In the genomic region with DNA sequence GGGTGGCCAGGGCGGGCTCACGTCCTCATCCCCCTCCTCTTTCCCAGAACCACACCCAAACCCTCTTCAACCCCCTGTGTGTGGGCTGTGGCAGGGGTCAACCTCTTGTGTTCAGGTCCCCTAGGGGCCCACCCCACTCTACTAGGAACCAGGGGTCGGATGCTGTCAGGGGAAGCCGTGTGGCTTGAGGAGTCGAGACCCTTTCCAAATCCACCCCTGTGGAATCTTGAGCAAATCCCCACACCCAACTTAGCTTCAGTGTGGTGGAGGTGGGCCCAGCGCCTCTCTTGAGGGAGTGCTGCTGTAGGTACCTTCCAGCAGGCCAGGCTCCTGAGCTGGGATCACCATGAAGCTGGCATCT, we compare ENCODE assay signal across 10 cellular contexts.
A peak's percentile ranks its signal among the peaks of the same experiment; 100 is the strongest.
DNase-seq lines count a peak whose midpoint lies in the region; ATAC-seq, FAIRE-seq and TF ChIP-seq lines count a peak whose summit lies in the region.
"Had no signal": no experiment of that assay in that cellular context is flagged by ENCODE, and none has a peak within 500 bp of the region (broad histone marks: within the 10 kb centered on the region; RNA-seq: fewer than 3 reads in every experiment).

No MANE protein-coding gene starts in this region.

- H3K4me3 ChIP-seq in CD8-positive, alpha-beta memory T cell (ENCODE audit: low read length) = peak overlapping the region; percentile 73
- H3K4me3 ChIP-seq in IMR-90 (ENCODE audit: insufficient read depth, low read depth, low read length) (no peak overlapping the region), GM12878 (peak overlapping the region; percentile 65; the same call in 1 of the 2 replicates), small intestine (ENCODE audit: low read depth in 1 of 2, low read length in 2 of 2) (no peak overlapping the region), transverse colon (peak overlapping the region in 1 of 4 donors; percentile 43)

- no TSS peak for BruUV-seq in IMR-90 (replicated peaks; lab: Mats Ljungman, UMichigan)
- no TSS peak for BruUV-seq in GM12878 (replicated peaks; lab: Mats Ljungman, UMichigan)

- TF ChIP-seq RAD21 in IMR-90 (IDR thresholded peaks at IDR 0.05; ENCODE audit: low read length) = no peak
- TF ChIP-seq RAD21 in GM12878 (IDR thresholded peaks at IDR 0.05; ENCODE audit: insufficient read depth, low read depth, low read length) = no peak

- no peak for TF ChIP-seq POLR2A in IMR-90 (IDR thresholded peaks at IDR 0.05; ENCODE audit: low read depth, low read length)
- TF ChIP-seq POLR2A in GM12878 (IDR thresholded peaks at IDR 0.05; ENCODE audit: low read depth, low read length) = no peak
- TF ChIP-seq POLR2A in transverse colon (IDR thresholded peaks at IDR 0.05) = no peak

- peak overlapping the region; percentile 52 for H3K27ac ChIP-seq in CD8-positive, alpha-beta memory T cell (ENCODE audit: low read depth, low read length)
- H3K27ac ChIP-seq in IMR-90 (ENCODE audit: insufficient read depth, low read length) = no peak overlapping the region
- H3K27ac ChIP-seq in GM12878 (ENCODE audit: control insufficient read depth, insufficient read depth) = no peak overlapping the region
- H3K27ac ChIP-seq in small intestine (ENCODE audit: low read depth in 1 of 2, low read length in 1 of 2) = peak overlapping the region in 1 of 2 donors; percentile 52
- peak overlapping the region in 2 of 4 donors; percentile 56 to 68 for H3K27ac ChIP-seq in transverse colon

- H3K9ac ChIP-seq in IMR-90 (ENCODE audit: low read depth, low read length) = no peak overlapping the region
- H3K9ac ChIP-seq in GM12878 (ENCODE audit: control insufficient read depth, insufficient read depth, low read length) = no peak overlapping the region; the same call in 1 of the 2 replicates

- H3K79me2 ChIP-seq in GM12878 (ENCODE audit: control insufficient read depth, insufficient read depth, low read length) = no peaks in the 10 kb centered on the region

- H2BK20ac ChIP-seq in IMR-90 (ENCODE audit: low read depth, low read length) = no peak overlapping the region

- RAD21 ChIA-PET in GM12878 (lab: Charles Lee; ENCODE audit: unreplicated experiment) = interaction anchor here (1.4 kb wide), 1 partner anchor 94 kb away, joined by 3 read pairs; no protein-coding TSS in a partner anchor

- no peaks in the 10 kb centered on the region for H3K79me1 ChIP-seq in IMR-90 (ENCODE audit: low read depth in 1 of 2, low read length in 2 of 2)

- H4K20me1 ChIP-seq in IMR-90 (ENCODE audit: insufficient read depth, low read length) = no peaks in the 10 kb centered on the region
- no peaks in the 10 kb centered on the region for H4K20me1 ChIP-seq in GM12878 (ENCODE audit: control insufficient read depth, insufficient read depth)

- H4K91ac ChIP-seq in IMR-90 (ENCODE audit: insufficient read depth, low read depth, low read length) = no peak overlapping the region

- no peaks in the 10 kb centered on the region for H3K9me3 Mint-ChIP-seq in CD8-positive, alpha-beta memory T cell
- no peaks in the 10 kb centered on the region for H3K9me3 Mint-ChIP-seq in nephron

- ATAC-seq in IMR-90 (ENCODE audit: low read depth) (no peak), GM12878 (no peak)

- no peak overlapping the region for H3K23ac ChIP-seq in IMR-90 (ENCODE audit: low read depth, low read length)

- no peak overlapping the region for H3K4me2 ChIP-seq in IMR-90 (ENCODE audit: low read depth, low read length)
- H3K4me2 ChIP-seq in GM12878 (ENCODE audit: control insufficient read depth, insufficient read depth) = peak overlapping the region; percentile 98

- no peaks in the 10 kb centered on the region for H3K36me3 Mint-ChIP-seq in CD8-positive, alpha-beta memory T cell
- H3K36me3 Mint-ChIP-seq in nephron (ENCODE audit: low read depth) = no peaks in the 10 kb centered on the region

- no peak overlapping the region for H2BK15ac ChIP-seq in IMR-90 (ENCODE audit: low read depth, low read length)

- H3K36me3 ChIP-seq in CD8-positive, alpha-beta memory T cell (ENCODE audit: insufficient read depth, low read length) = no peaks in the 10 kb centered on the region
- H3K36me3 ChIP-seq in IMR-90 (ENCODE audit: control insufficient read depth, insufficient read depth, low read length) = no peaks in the 10 kb centered on the region
- H3K36me3 ChIP-seq in GM12878 (ENCODE audit: control insufficient read depth in 2 of 2, insufficient read depth in 2 of 2, low read length in 1 of 2) = no peaks in the 10 kb centered on the region
- no peaks in the 10 kb centered on the region for H3K36me3 ChIP-seq in small intestine (ENCODE audit: control insufficient read depth in 2 of 2, insufficient read depth in 2 of 2, low read length in 2 of 2)
- no peaks in the 10 kb centered on the region for H3K36me3 ChIP-seq in transverse colon
- H3K36me3 ChIP-seq: ovary had no signal

- POLR2A ChIA-PET in CD8-positive, alpha-beta memory T cell (lab: Charles Lee) = interaction anchor here (0.5 to 1.5 kb wide), 3 partner anchors 48 to 1587 kb away, joined by 4 to 5 read pairs (median 5); no protein-coding TSS in a partner anchor
- POLR2A ChIA-PET in IMR-90 (lab: Charles Lee; ENCODE audit: unreplicated experiment) = no interaction called here
- POLR2A ChIA-PET in GM12878 (lab: Charles Lee) = no interaction called here
- POLR2A ChIA-PET in GM10248 (lab: Yijun Ruan, JAX) = interaction anchor here (0.6 kb wide), 1 partner anchor 167 kb away, joined by 7 read pairs; no protein-coding TSS in a partner anchor

- H2BK5ac ChIP-seq in IMR-90 (ENCODE audit: low read depth, low read length, poor library complexity, severe bottlenecking) = no peak overlapping the region

- H2AFZ ChIP-seq in IMR-90 (replicated peaks; ENCODE audit: low read length, poor library complexity) = peak overlapping the region; percentile 77
- peak overlapping the region; percentile 94 for H2AFZ ChIP-seq in GM12878 (ENCODE audit: control insufficient read depth, low read depth, low read length)

- no peak overlapping the region for H2AK9ac ChIP-seq in IMR-90 (replicated peaks; ENCODE audit: low read depth, low read length, poor library complexity)

- intact Hi-C loops in IMR-90 (cut with micrococcal nuclease) = no loop called here
- intact Hi-C loops in GM12878 (cut with micrococcal nuclease; ENCODE audit: unreplicated experiment) = no loop called here
- intact Hi-C loops in transverse colon (cut with DNase I; ENCODE audit: low total_unique reads) = no loop called here

- no peak overlapping the region for H3K56ac ChIP-seq in IMR-90 (ENCODE audit: extremely low read depth, insufficient read depth, low read length)

- no peak overlapping the region for H3K4ac ChIP-seq in IMR-90 (ENCODE audit: low read depth, low read length)

- no peak overlapping the region for H3K14ac ChIP-seq in IMR-90 (replicated peaks; ENCODE audit: low read depth, low read length)

- H4K8ac ChIP-seq in IMR-90 (ENCODE audit: low read depth in 2 of 2, low read length in 2 of 2) = 0 out of 4 replicates have a peak overlapping the region, but pooled peaks of 1 of the 2 experiments have one; percentile 35

- no peak for TF ChIP-seq EP300 in GM12878 (IDR thresholded peaks at IDR 0.05; ENCODE audit: borderline replicate concordance in 1 of 2, control insufficient read depth in 1 of 2, low read depth in 2 of 2, low read length in 2 of 2)
- TF ChIP-seq EP300 in transverse colon (IDR thresholded peaks at IDR 0.05; ENCODE audit: low read depth) = no peak

- TF ChIP-seq CTCF in IMR-90 (conservative IDR thresholded peaks at IDR 0.05; ENCODE audit: low read depth, low read length) (no peak), GM12878 (IDR thresholded peaks at IDR 0.05 in 2 of 3, conservative IDR thresholded peaks at IDR 0.05 in 1 of 3; ENCODE audit: control insufficient read depth in 2 of 3, extremely low read depth in 1 of 3, insufficient read depth in 1 of 3, low read depth in 3 of 3, low read length in 3 of 3) (no peak), nephron (IDR thresholded peaks at IDR 0.05; ENCODE audit: unreplicated experiment in 3 of 3) (no peak), GM10248 (IDR thresholded peaks at IDR 0.05; ENCODE audit: control extremely low read depth, extremely low read depth, low read depth, missing control alignments) (no peak), transverse colon (IDR thresholded peaks at IDR 0.05) (no peak)

- peak overlapping the region; percentile 34 to 86 (median 83) for H3K4me3 Mint-ChIP-seq in CD8-positive, alpha-beta memory T cell
- H3K4me3 Mint-ChIP-seq in nephron = peak overlapping the region in 2 of 3 experiments; percentile 39 to 50

- peaks cover 59% of the 10 kb centered on the region for H3K4me1 ChIP-seq in CD8-positive, alpha-beta memory T cell (ENCODE audit: insufficient read depth, low read length)
- H3K4me1 ChIP-seq in IMR-90 (ENCODE audit: control insufficient read depth, insufficient read depth, low read length) (0 out of 2 replicates have a peak, but pooled peaks cover 1% of the 10 kb centered on the region), GM12878 (ENCODE audit: control insufficient read depth, insufficient read depth, low read length) (peaks cover 14% of the 10 kb centered on the region), small intestine (ENCODE audit: control insufficient read depth in 2 of 2, insufficient read depth in 1 of 2, low read depth in 1 of 2, low read length in 1 of 2) (no peaks in the 10 kb centered on the region), transverse colon (peaks cover 0 to 24% (median 18%) of the 10 kb centered on the region in 4 donors)

- CTCF ChIA-PET in CD8-positive, alpha-beta memory T cell (lab: Charles Lee) = interaction anchor here (1.2 to 1.9 kb wide), 3 partner anchors 14 to 33 kb away, joined by 4 to 13 read pairs (median 4); no protein-coding TSS in a partner anchor
- CTCF ChIA-PET in IMR-90 (lab: Yijun Ruan, JAX) = no interaction called here
- CTCF ChIA-PET in GM12878 (lab: Yijun Ruan, JAX) = interaction anchor here (0.8 to 1.1 kb wide), 2 partner anchors 16 to 18 kb away, joined by 3 to 4 read pairs; no protein-coding TSS in a partner anchor
- CTCF ChIA-PET in GM10248 (lab: Yijun Ruan, JAX) = no interaction called here

- H3K27ac Mint-ChIP-seq in CD8-positive, alpha-beta memory T cell = peak overlapping the region; percentile 64 to 94 (median 90)
- no peak overlapping the region for H3K27ac Mint-ChIP-seq in nephron

- no peaks in the 10 kb centered on the region for H3K9me3 ChIP-seq in CD8-positive, alpha-beta memory T cell (ENCODE audit: low read length)
- no peaks in the 10 kb centered on the region for H3K9me3 ChIP-seq in IMR-90 (ENCODE audit: control insufficient read depth, insufficient read depth, low read length)
- H3K9me3 ChIP-seq in GM12878 (replicated peaks; ENCODE audit: control insufficient read depth, insufficient read depth, low read length) = no peaks in the 10 kb centered on the region; the same call in 2 of the 3 replicates
- H3K9me3 ChIP-seq in small intestine (ENCODE audit: control insufficient read depth, low read depth) = no peaks in the 10 kb centered on the region
- no peaks in the 10 kb centered on the region for H3K9me3 ChIP-seq in transverse colon
- H3K9me3 ChIP-seq: ovary had no signal

- no peak for FAIRE-seq in GM12878 (lab: Jason Lieb, UNC)
- FAIRE-seq in small intestine (lab: Jason Lieb, UNC) = no peak

- H2BK120ac ChIP-seq in IMR-90 (ENCODE audit: low read depth, low read length) = no peak overlapping the region

- H3K9me1 ChIP-seq in IMR-90 (ENCODE audit: insufficient read depth, low read length) = no peaks in the 10 kb centered on the region; the same call in 1 of the 2 replicates

- SMC1A ChIA-PET in GM12878 (lab: Charles Lee; ENCODE audit: uncharacterized antibody, unreplicated experiment) = interaction anchor here (1.1 kb wide), 1 partner anchor 122 kb away, joined by 3 read pairs; a partner anchor contains a TSS

- in situ Hi-C loops in IMR-90 (cut with MboI; ENCODE audit: low sequenced_read_pairs) = no loop called here
- in situ Hi-C loops in GM12878 (cut with MboI) = no loop called here
- in situ Hi-C loops in transverse colon (cut with MboI; ENCODE audit: low pct_ligation_motif_present in 1 of 4, low pct_unique_long_range_greater_than_20kb in 1 of 4, low sequenced_read_pairs in 3 of 4) = no loop called here

- H2AK5ac ChIP-seq in IMR-90 (ENCODE audit: low read depth, low read length) = no peak overlapping the region

- H3K18ac ChIP-seq in IMR-90 (ENCODE audit: low read depth, low read length) = no peak overlapping the region

- dilution Hi-C loops in IMR-90 (cut with HindIII; ENCODE audit: low sequenced_read_pairs, unreplicated experiment) = no loop called here

- H3K27me3 Mint-ChIP-seq in CD8-positive, alpha-beta memory T cell = peaks cover 0 to 3% of the 10 kb centered on the region in 2 donors
- peaks cover 14% of the 10 kb centered on the region for H3K27me3 Mint-ChIP-seq in nephron (ENCODE audit: low read depth)

- H3K27me3 ChIP-seq in CD8-positive, alpha-beta memory T cell (ENCODE audit: insufficient read depth, low read length, poor library complexity, severe bottlenecking) = no peaks in the 10 kb centered on the region
- H3K27me3 ChIP-seq in IMR-90 (ENCODE audit: control insufficient read depth, insufficient read depth, low read length) (peaks cover 36% of the 10 kb centered on the region), GM12878 (replicated peaks in 1 of 2; ENCODE audit: control insufficient read depth in 2 of 2, insufficient read depth in 2 of 2, low read length in 1 of 2) (peaks cover 2 to 8% of the 10 kb centered on the region in 2 experiments; a peak in 3 of 4 replicates), small intestine (ENCODE audit: control insufficient read depth in 2 of 2, insufficient read depth in 2 of 2, low read length in 2 of 2) (peaks cover 0 to 6% of the 10 kb centered on the region in 2 donors), transverse colon (no peaks in the 10 kb centered on the region)
- H3K27me3 ChIP-seq: ovary had no signal

- no CpG with 5 or more reads among the region's 6 CpGs for WGBS in IMR-90 (ENCODE audit: extremely low coverage in 2 of 2, insufficient read length in 1 of 2), 2 experiments
- WGBS in GM12878 (ENCODE audit: insufficient coverage, insufficient replicate concordance, low lambda C conversion rate, missing lambda C conversion rate) = 63% methylated on average over 6 of the region's 6 CpGs
- WGBS in small intestine, 3 donors = 68 to 85% (median 73%) methylated on average over 4 to 6 of the region's 6 CpGs
- WGBS in transverse colon (ENCODE audit: low coverage in 1 of 2), 2 donors = 54% methylated on average over 6 of the region's 6 CpGs; no CpG with 5 or more reads in 1 of the 2 donors

- peaks cover 55 to 71% (median 67%) of the 10 kb centered on the region in 3 donors for H3K4me1 Mint-ChIP-seq in CD8-positive, alpha-beta memory T cell
- H3K4me1 Mint-ChIP-seq in nephron = peaks cover 10% of the 10 kb centered on the region

- no peak overlapping the region for H4K5ac ChIP-seq in IMR-90 (ENCODE audit: low read depth, low read length)

- no peak for DNase-seq in CD8-positive, alpha-beta memory T cell
- DNase-seq in IMR-90 (no peak), GM12878 (ENCODE audit: low read depth, low spot score) (no peak), NK-92 (lab: John Stamatoyannopoulos, UW; ENCODE audit: unreplicated experiment) (no peak), GM10248 (ENCODE audit: extremely low spot score) (no peak), small intestine (no peak), transverse colon (no peak)
- DNase-seq: NCI-H226 had no signal

Comparison
In these comparisons a context has a peak if more than half of its experiments do, and no peak if none do; other contexts are left out.
1. H3K4me3 ChIP-seq: peak in CD8-positive, alpha-beta memory T cell (single experiment) and GM12878 (single experiment); none in IMR-90 (single experiment) and small intestine (0 of 2).
2. H3K27ac Mint-ChIP-seq: peak in CD8-positive, alpha-beta memory T cell (8 of 8); none in nephron (0 of 3).
3. CTCF ChIA-PET loops: an anchor here in CD8-positive, alpha-beta memory T cell (1.2 to 1.9 kb wide) and GM12878 (0.8 to 1.1 kb wide); none called in IMR-90 and GM10248.
4. POLR2A ChIA-PET loops: an anchor here in CD8-positive, alpha-beta memory T cell (0.5 to 1.5 kb wide) and GM10248 (0.6 kb wide); none called in IMR-90 and GM12878.